In the genomic region with DNA sequence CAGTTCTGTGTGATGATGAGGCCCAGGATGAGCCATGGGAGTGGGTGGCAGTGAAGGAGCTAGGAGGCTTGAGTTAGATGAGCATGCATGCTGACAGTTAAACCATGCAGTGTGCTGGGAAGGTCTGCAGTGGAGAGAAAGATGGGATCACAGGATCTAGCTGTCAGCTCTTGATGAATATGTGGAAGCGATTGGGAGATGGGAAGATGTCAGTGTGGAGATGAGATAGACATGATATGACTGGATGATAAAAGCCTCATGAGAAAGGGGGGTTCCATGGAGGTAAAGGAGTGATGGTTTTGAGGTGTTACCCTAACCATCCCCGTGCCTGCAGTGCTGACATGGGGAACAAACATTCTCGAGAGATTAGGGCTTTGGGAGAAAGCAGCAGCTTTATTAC, we compare ENCODE assay signal across 35 cellular contexts.
"Had no signal": no experiment of that assay in that cellular context is flagged by ENCODE, and none has a peak within 500 bp of the region (broad histone marks: within the 10 kb centered on the region; RNA-seq: fewer than 3 reads in every experiment).

No MANE protein-coding gene starts in this region.

- H3K4me2 ChIP-seq: KMS-11 had no signal

- H3K9me3 ChIP-seq: MG63 had no signal

- H3K36me3 ChIP-seq: MG63 had no signal

- H3K9ac ChIP-seq: KMS-11 had no signal

- H3K4me3 ChIP-seq: MG63 had no signal

- H3K27me3 ChIP-seq: MG63 had no signal

- DNase-seq: Kasumi-1, KG1, MG63, MM.1S, NCI-H1048, NCI-H1092, NCI-H1092 treated with DMSO at 0.1 percent for 48 hours, NCI-H1105, NCI-H1105 treated with DMSO at 0.1 percent for 48 hours, NCI-H1417, NCI-H1417 treated with DMSO at 0.1 percent for 48 hours, NCI-H1436, NCI-H1436 treated with DMSO at 0.1 percent for 48 hours, NCI-H146, NCI-H1694, NCI-H1694 treated with DMSO at 0.1 percent for 48 hours, NCI-H187, NCI-H187 treated with DMSO at 0.1 percent for 48 hours, NCI-H1930, NCI-H2029, NCI-H2029 treated with DMSO at 0.1 percent for 48 hours, NCI-H2081, NCI-H2081 treated with DMSO at 0.1 percent for 48 hours, NCI-H2107, NCI-H2171, NCI-H2171 treated with DMSO at 0.1 percent for 48 hours, NCI-H2227 treated with DMSO at 0.1 percent for 48 hours, NCI-H226, NCI-H345, NCI-H446, NCI-H446 treated with DMSO at 0.1 percent for 48 hours, NCI-H510A, NCI-H510A treated with DMSO at 0.1 percent for 48 hours, NCI-H524 had no signal

- H3K27ac ChIP-seq: KMS-11 had no signal
